15 cellular contexts compared by ENCODE assay signal in the genomic region with DNA sequence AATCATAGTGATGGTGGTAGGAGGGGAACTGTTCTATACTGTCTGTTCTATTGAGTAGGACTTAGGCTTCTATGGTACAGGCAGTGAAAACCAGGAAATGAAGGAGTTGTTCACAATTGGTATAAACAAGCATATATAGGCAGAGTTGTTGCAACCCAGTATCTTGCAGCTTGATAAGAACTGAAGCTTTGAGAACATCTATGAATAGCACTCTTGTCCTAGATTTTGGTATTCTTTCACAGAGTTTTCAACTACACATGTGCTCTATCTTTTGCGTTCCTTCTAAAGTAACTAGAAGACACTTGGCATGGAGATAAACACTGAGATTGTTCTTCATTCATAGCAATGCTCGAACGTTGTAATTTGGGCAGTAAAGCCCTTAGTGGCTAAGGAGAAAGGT.
DNase-seq lines count a peak whose midpoint lies in the region.
"Had no signal": no experiment of that assay in that cellular context is flagged by ENCODE, and none has a peak within 500 bp of the region (broad histone marks: within the 10 kb centered on the region; RNA-seq: fewer than 3 reads in every experiment).

No MANE protein-coding gene starts in this region.

- DNase-seq in COLO829 (ENCODE audit: low spot score): peak; percentile 37
- DNase-seq in epidermal melanocyte (ENCODE audit: insufficient read length, low spot score): peak; percentile 20
- DNase-seq in middle frontal gyrus (ENCODE audit: extremely low spot score, low spot score): peak; percentile 22
- DNase-seq in DMS79 (lab: John Stamatoyannopoulos, UW): no peak
- DNase-seq in activated T-helper 2 cell treated with anti-CD3 and anti-CD28 coated beads, Interferon-gamma antibody, Interleukin-2, Interleukin-4, amounts not matched to agents 10 μg/mL and 5 μg/mL and 100 μg/mL, durations not matched to agents 14 hours and 24 hours and 36 hours (ENCODE audit: low spot score): no peak
- DNase-seq in DMS 273 treated with DMSO at 0.1 percent for 48 hours (lab: John Stamatoyannopoulos, UW): no peak
- DNase-seq: CD4-positive, CD25-positive, alpha-beta regulatory T cell; CD8-positive, alpha-beta T cell; DMS153; EL; GDM1; GM23248; H7; HCEC 1CT had no signal

- no peaks in the 10 kb centered on the region for H3K9me3 Mint-ChIP-seq in activated T-helper 2 cell treated with anti-CD3 and anti-CD28 coated beads, Interferon-gamma antibody, Interleukin-2, Interleukin-4, amounts not matched to agents 10 μg/mL and 5 μg/mL and 100 μg/mL, durations not matched to agents 14 hours and 24 hours and 36 hours
- H3K9me3 Mint-ChIP-seq: CD8-positive, alpha-beta T cell had no signal

- H3K27me3 Mint-ChIP-seq in activated T-helper 2 cell treated with anti-CD3 and anti-CD28 coated beads, Interferon-gamma antibody, Interleukin-2, Interleukin-4, amounts not matched to agents 10 μg/mL and 5 μg/mL and 100 μg/mL, durations not matched to agents 14 hours and 24 hours and 36 hours (ENCODE audit: low read depth): no peaks in the 10 kb centered on the region
- H3K27me3 Mint-ChIP-seq: B cell; CD4-positive, CD25-positive, alpha-beta regulatory T cell had no signal

- H3K4me3 Mint-ChIP-seq in activated T-helper 2 cell treated with anti-CD3 and anti-CD28 coated beads, Interferon-gamma antibody, Interleukin-2, Interleukin-4, amounts not matched to agents 10 μg/mL and 5 μg/mL and 100 μg/mL, durations not matched to agents 14 hours and 24 hours and 36 hours (ENCODE audit: low read depth): no peak overlapping the region
- H3K4me3 Mint-ChIP-seq: B cell; CD4-positive, CD25-positive, alpha-beta regulatory T cell; CD8-positive, alpha-beta T cell had no signal

- H3K27ac Mint-ChIP-seq in activated T-helper 2 cell treated with anti-CD3 and anti-CD28 coated beads, Interferon-gamma antibody, Interleukin-2, Interleukin-4, amounts not matched to agents 10 μg/mL and 5 μg/mL and 100 μg/mL, durations not matched to agents 14 hours and 24 hours and 36 hours: no peak overlapping the region
- H3K27ac Mint-ChIP-seq: B cell; CD4-positive, CD25-positive, alpha-beta regulatory T cell; CD8-positive, alpha-beta T cell had no signal

- no peaks in the 10 kb centered on the region for H3K4me1 Mint-ChIP-seq in activated T-helper 2 cell treated with anti-CD3 and anti-CD28 coated beads, Interferon-gamma antibody, Interleukin-2, Interleukin-4, amounts not matched to agents 10 μg/mL and 5 μg/mL and 100 μg/mL, durations not matched to agents 14 hours and 24 hours and 36 hours (ENCODE audit: low read depth)
- H3K4me1 Mint-ChIP-seq: B cell; CD4-positive, CD25-positive, alpha-beta regulatory T cell had no signal

- intact Hi-C loops in activated T-helper 2 cell treated with anti-CD3 and anti-CD28 coated beads, Interferon-gamma antibody, Interleukin-2, Interleukin-4, amounts not matched to agents 10 μg/mL and 5 μg/mL and 100 μg/mL, durations not matched to agents 14 hours and 24 hours and 36 hours (cut with micrococcal nuclease): no loop called here

- no peaks in the 10 kb centered on the region for H3K36me3 Mint-ChIP-seq in activated T-helper 2 cell treated with anti-CD3 and anti-CD28 coated beads, Interferon-gamma antibody, Interleukin-2, Interleukin-4, amounts not matched to agents 10 μg/mL and 5 μg/mL and 100 μg/mL, durations not matched to agents 14 hours and 24 hours and 36 hours (ENCODE audit: low read depth)
- H3K36me3 Mint-ChIP-seq: CD4-positive, CD25-positive, alpha-beta regulatory T cell; CD8-positive, alpha-beta T cell had no signal

Comparison
In these comparisons a context has a peak if more than half of its experiments do, and no peak if none do; other contexts are left out.
1. DNase-seq: peak in COLO829 (single experiment), epidermal melanocyte (single experiment) and middle frontal gyrus (single experiment); none in DMS79 (single experiment), activated T-helper 2 cell treated with anti-CD3 and anti-CD28 coated beads, Interferon-gamma antibody, Interleukin-2, Interleukin-4, amounts not matched to agents 10 μg/mL and 5 μg/mL and 100 μg/mL, durations not matched to agents 14 hours and 24 hours and 36 hours (single experiment) and DMS 273 treated with DMSO at 0.1 percent for 48 hours (single experiment).